In the genomic region with DNA sequence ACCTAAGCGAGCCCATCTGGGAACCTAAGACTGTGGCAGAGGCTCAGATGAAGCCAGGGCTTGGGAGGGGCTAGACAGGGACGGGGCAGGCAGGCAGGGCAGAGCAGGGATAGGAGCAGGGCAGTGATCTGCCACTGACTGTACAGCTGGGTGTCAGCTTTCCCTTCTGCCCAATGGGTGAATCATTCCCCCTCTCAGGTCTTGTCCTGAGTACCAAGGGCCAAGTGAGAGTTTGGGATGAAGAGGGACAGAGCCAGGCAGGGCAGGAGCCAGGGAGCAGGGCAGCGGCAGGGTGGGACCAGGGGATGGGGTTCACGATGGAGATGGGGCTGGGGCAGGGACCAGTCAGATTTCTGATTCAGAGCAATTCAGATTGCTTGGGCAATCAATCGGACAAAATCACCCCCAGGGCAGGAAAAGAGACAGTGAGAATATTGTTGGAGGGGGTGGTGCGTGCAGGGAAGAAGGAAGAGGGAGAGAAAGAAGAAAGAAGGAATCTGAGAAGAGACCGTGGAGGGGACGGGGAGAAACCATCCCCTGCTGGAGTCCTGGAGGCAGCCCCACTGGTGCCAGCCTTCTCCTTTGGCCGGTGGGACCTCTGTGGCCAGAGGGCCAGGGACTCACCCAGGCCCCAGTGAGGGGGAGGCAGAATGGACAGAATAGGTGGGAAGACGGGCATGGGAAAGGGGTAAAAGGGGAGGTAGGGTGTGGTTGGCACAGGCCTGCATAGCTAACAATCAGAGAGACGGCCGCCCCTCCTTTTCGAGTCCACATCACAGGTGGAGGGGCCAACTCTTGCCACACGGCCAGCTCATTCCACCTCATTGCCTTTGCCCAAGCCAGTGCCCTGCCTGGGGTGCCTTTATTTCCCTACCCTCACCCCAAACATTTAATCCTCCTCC, we compare ENCODE assay signal across 14 cellular contexts. TPM values are rescaled to one million over a fixed set of nuclear protein-coding genes. Genes with fewer than 3 reads are reported as not detected.
DNase-seq lines count a peak whose midpoint lies in the region; ATAC-seq, FAIRE-seq and TF ChIP-seq lines count a peak whose summit lies in the region.
"Had no signal": no experiment of that assay in that cellular context is flagged by ENCODE, and none has a peak within 500 bp of the region (broad histone marks: within the 10 kb centered on the region; RNA-seq: fewer than 3 reads in every experiment).

No MANE protein-coding gene starts in this region.

- no peak overlapping the region for H3K4me3 Mint-ChIP-seq in GM23338
- H3K4me3 Mint-ChIP-seq in activated CD8-positive, alpha-beta T cell treated with anti-CD3 and anti-CD28 coated beads for 36 hours, result no peak overlapping the region

- no peaks in the 10 kb centered on the region for H4K20me1 ChIP-seq in GM23338 (replicated peaks; ENCODE audit: insufficient read depth)
- H4K20me1 ChIP-seq in SK-N-SH (ENCODE audit: insufficient read depth), result no peaks in the 10 kb centered on the region

- H2AFZ ChIP-seq in GM23338 (no peak overlapping the region), SK-N-SH (ENCODE audit: low read depth) (no peak overlapping the region; the same call in 1 of the 2 replicates)

- H3K79me2 ChIP-seq in GM23338 (replicated peaks; ENCODE audit: insufficient read depth) (no peaks in the 10 kb centered on the region), SK-N-SH (ENCODE audit: insufficient read depth) (no peaks in the 10 kb centered on the region)

- 64% methylated on average over 12 of the region's 14 CpGs for WGBS in A549 (ENCODE audit: missing lambda C conversion rate)
- 66% methylated on average over 14 of the region's 14 CpGs for WGBS in SK-N-SH (ENCODE audit: low lambda C conversion rate)

- FAIRE-seq in A549 (lab: Jason Lieb, UNC), result no peak
- FAIRE-seq: A204.1, islet of Langerhans had no signal

- H3K36me3 ChIP-seq in GM23338 (ENCODE audit: insufficient read depth) (no peaks in the 10 kb centered on the region), SK-N-SH (replicated peaks in 1 of 2; ENCODE audit: control insufficient read depth in 1 of 2, insufficient read depth in 2 of 2, low read length in 1 of 2) (no peaks in the 10 kb centered on the region), lower lobe of right lung (no peaks in the 10 kb centered on the region)
- H3K36me3 ChIP-seq: suprapubic skin had no signal

- no peak for TF ChIP-seq POLR2A in A549 (IDR thresholded peaks at IDR 0.05; ENCODE audit: low read length)

- peaks cover 55% of the 10 kb centered on the region for H3K27me3 Mint-ChIP-seq in GM23338 (ENCODE audit: insufficient read depth, low read depth, poor library complexity)
- peaks cover 43% of the 10 kb centered on the region for H3K27me3 Mint-ChIP-seq in activated CD8-positive, alpha-beta T cell treated with anti-CD3 and anti-CD28 coated beads for 36 hours

- peak in 1 of 2 experiments; percentile 45; a peak in 3 of 6 replicates for ATAC-seq in A549
- ATAC-seq in GM23338, result peak; percentile 8
- ATAC-seq in foreskin keratinocyte, result peak; percentile 62
- no peak for ATAC-seq in activated CD8-positive, alpha-beta T cell treated with anti-CD3 and anti-CD28 coated beads for 36 hours
- no peak for ATAC-seq in lower lobe of right lung
- ATAC-seq in HG02610 (IDR thresholded peaks at IDR 0.05; ENCODE audit: unreplicated experiment), result no peak

- H3K27ac Mint-ChIP-seq in GM23338, result no peak overlapping the region
- no peak overlapping the region for H3K27ac Mint-ChIP-seq in activated CD8-positive, alpha-beta T cell treated with anti-CD3 and anti-CD28 coated beads for 36 hours

- peak in 1 of 2 experiments; percentile 34 for DNase-seq in A549 (ENCODE audit: low read depth in 1 of 2, low spot score in 1 of 2)
- DNase-seq in GM23338 (ENCODE audit: low spot score), result no peak
- DNase-seq in SK-N-SH, result no peak
- DNase-seq in foreskin keratinocyte, result peak; percentile 66 to 77
- DNase-seq in activated CD8-positive, alpha-beta T cell treated with anti-CD3 and anti-CD28 coated beads for 36 hours, result no peak
- DNase-seq in lower lobe of right lung, result no peak
- no peak for DNase-seq in NCI-H128 (lab: John Stamatoyannopoulos, UW; ENCODE audit: unreplicated experiment)
- DNase-seq: activated gamma-delta T cell treated with Interleukin-2 at 50 U/mL for 16 hours; NCI-H1694; stimulated activated CD4-positive, alpha-beta T cell treated with anti-CD3 and anti-CD28 coated beads, Interleukin-12 subunit alpha, Interleukin-12 subunit beta, amount 100 ng/mL, for 4 hours had no signal

- H3K4me2 ChIP-seq in A549 (peak overlapping the region; percentile 60), GM23338 (no peak overlapping the region), SK-N-SH (no peak overlapping the region; the same call in 1 of the 2 replicates)

- intact Hi-C loops in activated CD8-positive, alpha-beta T cell treated with anti-CD3 and anti-CD28 coated beads for 36 hours (cut with micrococcal nuclease), result no loop called here
- intact Hi-C loops in lower lobe of right lung (cut with DNase I), result no loop called here

- peak overlapping the region; percentile 76 to 94 for H3K27ac ChIP-seq in A549
- H3K27ac ChIP-seq in GM23338 (ENCODE audit: low read depth), result no peak overlapping the region
- H3K27ac ChIP-seq in SK-N-SH (ENCODE audit: low read depth in 2 of 2, low read length in 1 of 2), result peak overlapping the region in 1 of 2 experiments; percentile 56; a peak in 2 of 4 replicates
- no peak overlapping the region for H3K27ac ChIP-seq in foreskin keratinocyte
- H3K27ac ChIP-seq in lower lobe of right lung, result no peak overlapping the region
- H3K27ac ChIP-seq: suprapubic skin had no signal

- peaks cover 22% of the 10 kb centered on the region for H3K4me1 Mint-ChIP-seq in GM23338
- H3K4me1 Mint-ChIP-seq in activated CD8-positive, alpha-beta T cell treated with anti-CD3 and anti-CD28 coated beads for 36 hours (ENCODE audit: low read depth), result peaks cover 7% of the 10 kb centered on the region

- H3K36me3 Mint-ChIP-seq in GM23338 (ENCODE audit: low read depth), result no peaks in the 10 kb centered on the region
- H3K36me3 Mint-ChIP-seq in activated CD8-positive, alpha-beta T cell treated with anti-CD3 and anti-CD28 coated beads for 36 hours (ENCODE audit: low read depth), result no peaks in the 10 kb centered on the region

- TF ChIP-seq CTCF in A549 (IDR thresholded peaks at IDR 0.05) (no peak), GM23338 (conservative IDR thresholded peaks at IDR 0.05; ENCODE audit: low read depth in 2 of 2) (no peak), SK-N-SH (IDR thresholded peaks at IDR 0.05) (no peak), foreskin keratinocyte (conservative IDR thresholded peaks at IDR 0.05) (no peak), lower lobe of right lung (IDR thresholded peaks at IDR 0.05) (no peak)
- no peak for TF ChIP-seq CTCF in activated CD8-positive, alpha-beta T cell treated with anti-CD3 and anti-CD28 coated beads for 36 hours (IDR thresholded peaks at IDR 0.05)

- POLR2A ChIA-PET in A549 (lab: Yijun Ruan, JAX), result no interaction called here
- POLR2A ChIA-PET in SK-N-SH (lab: Yijun Ruan, JAX), result no interaction called here
- POLR2A ChIA-PET in activated CD8-positive, alpha-beta T cell treated with anti-CD3 and anti-CD28 coated beads for 36 hours (lab: Charles Lee), result interaction anchor here (0.6 kb wide), 1 partner anchor 18 kb away, joined by 3 read pairs; no protein-coding TSS in a partner anchor

- H3F3A ChIP-seq in GM23338 (replicated peaks; ENCODE audit: low read depth) (no peaks in the 10 kb centered on the region), SK-N-SH (replicated peaks; ENCODE audit: insufficient read depth) (peaks cover 27% of the 10 kb centered on the region)

- H3K4me3 ChIP-seq in A549, result no peak overlapping the region
- H3K4me3 ChIP-seq in GM23338, result no peak overlapping the region
- no peak overlapping the region for H3K4me3 ChIP-seq in SK-N-SH (ENCODE audit: low read depth in 2 of 2, low read length in 1 of 2)
- no peak overlapping the region for H3K4me3 ChIP-seq in lower lobe of right lung
- H3K4me3 ChIP-seq: suprapubic skin had no signal

- no peaks in the 10 kb centered on the region for H3K9me3 Mint-ChIP-seq in GM23338
- no peaks in the 10 kb centered on the region for H3K9me3 Mint-ChIP-seq in activated CD8-positive, alpha-beta T cell treated with anti-CD3 and anti-CD28 coated beads for 36 hours

- TF ChIP-seq EP300 in A549 (IDR thresholded peaks at IDR 0.05) (no peak), SK-N-SH (IDR thresholded peaks at IDR 0.05; ENCODE audit: borderline replicate concordance in 1 of 2, low read depth in 1 of 2, low read length in 1 of 2) (no peak)

- CTCF ChIA-PET in A549 (lab: Yijun Ruan, JAX) (interaction anchor here (1.0 to 6.5 kb wide), 5 partner anchors 12 to 129 kb away, joined by 5 to 40 read pairs (median 17); no protein-coding TSS in a partner anchor), SK-N-SH (lab: Yijun Ruan, JAX) (interaction anchor here (0.8 to 5.5 kb wide), 6 partner anchors 13 to 129 kb away, joined by 4 to 46 read pairs (median 5); no protein-coding TSS in a partner anchor)
- CTCF ChIA-PET in activated CD8-positive, alpha-beta T cell treated with anti-CD3 and anti-CD28 coated beads for 36 hours (lab: Charles Lee), result interaction anchor here (0.9 to 1.9 kb wide), 5 partner anchors 12 to 209 kb away, joined by 3 to 9 read pairs (median 4); no protein-coding TSS in a partner anchor

- H3K9me2 ChIP-seq in GM23338 (ENCODE audit: insufficient read depth) (no peaks in the 10 kb centered on the region), SK-N-SH (no peaks in the 10 kb centered on the region)

- peak overlapping the region; percentile 44; the same call in 1 of the 2 replicates for H3K9ac ChIP-seq in SK-N-SH

- no peak for TF ChIP-seq RAD21 in A549 (conservative IDR thresholded peaks at IDR 0.05 in 1 of 2, IDR thresholded peaks at IDR 0.05 in 1 of 2)
- TF ChIP-seq RAD21 in SK-N-SH (IDR thresholded peaks at IDR 0.05; ENCODE audit: low read length), result no peak

- peaks cover 68% of the 10 kb centered on the region for H3K4me1 ChIP-seq in A549
- peaks cover 22% of the 10 kb centered on the region; the same call in 1 of the 2 replicates for H3K4me1 ChIP-seq in GM23338 (ENCODE audit: insufficient read depth)
- peaks cover 6 to 26% of the 10 kb centered on the region in 2 experiments; a peak in 3 of 4 replicates for H3K4me1 ChIP-seq in SK-N-SH (ENCODE audit: control insufficient read depth in 1 of 2, insufficient read depth in 2 of 2, low read depth in 1 of 2, low read length in 1 of 2)
- peaks cover 36% of the 10 kb centered on the region for H3K4me1 ChIP-seq in foreskin keratinocyte
- H3K4me1 ChIP-seq in lower lobe of right lung, result peaks cover 4% of the 10 kb centered on the region

- H3K27me3 ChIP-seq in GM23338 (ENCODE audit: insufficient read depth) (peaks cover 39% of the 10 kb centered on the region), SK-N-SH (ENCODE audit: insufficient read depth) (no peaks in the 10 kb centered on the region), foreskin keratinocyte (peaks cover 10% of the 10 kb centered on the region), lower lobe of right lung (ENCODE audit: low read depth) (peaks cover 86% of the 10 kb centered on the region)

- H3K9me3 ChIP-seq in A549 (peaks cover 3% of the 10 kb centered on the region; the same call in 1 of the 3 replicates), SK-N-SH (no peaks in the 10 kb centered on the region), lower lobe of right lung (no peaks in the 10 kb centered on the region)
- H3K9me3 ChIP-seq: suprapubic skin had no signal

RNA-seq across cellular contexts. Expression of a gene that starts 47.2 kb away (rescaled TPM):
- polyA plus RNA-seq in A549 (2011; rRNA removed), result 0.03 and 0.05 TPM in 2 replicates
- polyA plus RNA-seq in A549 (2012; cell fraction: cytosol; rRNA removed), result 0.09 and 0.16 TPM in 2 replicates
- 0.24 and 0.32 TPM in 2 replicates for polyA plus RNA-seq in A549 (2012; cell fraction: nucleus; rRNA removed)
- polyA plus RNA-seq in A549 (2017; fragmentation: RNase III; extraction: RNeasy Plus Mini Kit Qiagen cat#74134 plus additional on column Dnase treatment), result 0.10 to 0.24 TPM (median 0.15 TPM) in 3 replicates
- 0.04 TPM in 1 of 2 replicates, not detected in the other for polyA minus RNA-seq in A549 (2011; rRNA and poly(A)+ RNA removed)
- not detected in 2 replicates for total RNA-seq in GM23338 (2014; rRNA removed; shearing (Covaris generic))
- not detected in 2 replicates for polyA plus RNA-seq in GM23338 (2016; fragmentation: Nextera tagmentation; extraction: Ambion mirVana)
- polyA plus RNA-seq in SK-N-SH (2012; rRNA removed), result 0.03 and 0.07 TPM in 2 replicates
- 0.01 and 0.04 TPM in 2 replicates for polyA plus RNA-seq in SK-N-SH (2012; cell fraction: cytosol; rRNA removed)
- 0.08 and 0.13 TPM in 2 replicates for polyA plus RNA-seq in SK-N-SH (2012; cell fraction: nucleus; rRNA removed)
- 0.04 and 0.17 TPM in 2 replicates for total RNA-seq in foreskin keratinocyte
- 0.03 TPM in 1 of 2 replicates, not detected in the other for polyA plus RNA-seq in foreskin keratinocyte
- 10 to 100 TPM; 33.2 to 33.4 TPM for total RNA-seq in activated CD8-positive, alpha-beta T cell treated with anti-CD3 and anti-CD28 coated beads for 36 hours
- total RNA-seq in lower lobe of right lung, result 45.4 TPM

Comparison
In these comparisons a context has a peak if more than half of its experiments do, and no peak if none do; other contexts are left out.
1. ATAC-seq: peak in GM23338 (single experiment) and foreskin keratinocyte (single experiment); none in activated CD8-positive, alpha-beta T cell treated with anti-CD3 and anti-CD28 coated beads for 36 hours (single experiment), lower lobe of right lung (0 of 2) and HG02610 (single experiment).
2. DNase-seq: peak in foreskin keratinocyte (2 of 2); none in GM23338 (single experiment), SK-N-SH (single experiment), activated CD8-positive, alpha-beta T cell treated with anti-CD3 and anti-CD28 coated beads for 36 hours (single experiment), lower lobe of right lung (single experiment) and NCI-H128 (single experiment).
3. H3K27ac ChIP-seq: peak in A549 (2 of 2); none in GM23338 (single experiment), foreskin keratinocyte (single experiment) and lower lobe of right lung (single experiment).
4. RNA of a gene that starts 47.2 kb away (total RNA-seq): 45.4 TPM in lower lobe of right lung (single experiment) and 33.2 to 33.4 TPM in activated CD8-positive, alpha-beta T cell treated with anti-CD3 and anti-CD28 coated beads for 36 hours; 0.04 to 0.17 TPM in foreskin keratinocyte and not detected in GM23338; every median in the first group is over 10 times any median in the second.